22 cellular contexts compared by ENCODE assay signal in genomic region chr3:85054579-85054978, GRCh38.
A peak's percentile ranks its signal among the peaks of the same experiment; 100 is the strongest.
DNase-seq lines count a peak whose midpoint lies in the region; ATAC-seq and TF ChIP-seq lines count a peak whose summit lies in the region.
"Had no signal": no experiment of that assay in that cellular context is flagged by ENCODE, and none has a peak within 500 bp of the region (broad histone marks: within the 10 kb centered on the region; RNA-seq: fewer than 3 reads in every experiment).

No MANE protein-coding gene starts in this region.

- H3K27ac ChIP-seq in left lung = no peak overlapping the region
- no peak overlapping the region for H3K27ac ChIP-seq in upper lobe of right lung
- no peak overlapping the region for H3K27ac ChIP-seq in sigmoid colon
- H3K27ac ChIP-seq: 22Rv1; A549; BLaER1 treated with 17β-estradiol and CSF1 and Interleukin-3, amounts not matched to agents 10 nM and 100 nM had no signal

- WGBS in sigmoid colon, 2 donors = 77 to 78% methylated on average over 3 of the region's 3 CpGs

- H3K27me3 ChIP-seq in left lung (no peaks in the 10 kb centered on the region), upper lobe of right lung (no peaks in the 10 kb centered on the region), sigmoid colon (no peaks in the 10 kb centered on the region)
- H3K27me3 ChIP-seq: BLaER1 treated with 17β-estradiol and CSF1 and Interleukin-3, amounts not matched to agents 10 nM and 100 nM had no signal

- intact Hi-C loops in left lung (cut with DNase I) = no loop called here
- intact Hi-C loops in upper lobe of right lung (cut with DNase I) = no loop called here
- intact Hi-C loops in sigmoid colon (cut with DNase I) = no loop called here

- TF ChIP-seq CTCF in left lung (IDR thresholded peaks at IDR 0.05) (no peak), upper lobe of right lung (IDR thresholded peaks at IDR 0.05) (no peak), sigmoid colon (IDR thresholded peaks at IDR 0.05) (no peak)

- H3K4me1 ChIP-seq in left lung (no peaks in the 10 kb centered on the region), upper lobe of right lung (no peaks in the 10 kb centered on the region), sigmoid colon (peaks cover 0 to 6% (median 0%) of the 10 kb centered on the region in 4 donors)
- H3K4me1 ChIP-seq: A549; BLaER1 treated with 17β-estradiol and CSF1 and Interleukin-3, amounts not matched to agents 10 nM and 100 nM had no signal

- H3K4me3 ChIP-seq in left lung (no peak overlapping the region), upper lobe of right lung (no peak overlapping the region), sigmoid colon (no peak overlapping the region)
- H3K4me3 ChIP-seq: A549; BLaER1 treated with 17β-estradiol and CSF1 and Interleukin-3, amounts not matched to agents 10 nM and 100 nM; GM12878 had no signal

- TF ChIP-seq EP300 in sigmoid colon (IDR thresholded peaks at IDR 0.05) = no peak

- peak; percentile 88 for ATAC-seq in left lung
- ATAC-seq in upper lobe of right lung = peak; percentile 39
- ATAC-seq: A549, GM12878 had no signal

- peak; percentile 6 for DNase-seq in NCI-H1105 treated with DMSO at 0.1 percent for 48 hours (lab: John Stamatoyannopoulos, UW)
- DNase-seq in NCI-H1105 (lab: John Stamatoyannopoulos, UW) = no peak
- DNase-seq in left lung = no peak
- DNase-seq in upper lobe of right lung = no peak
- DNase-seq in SW480 (ENCODE audit: low spot score) = no peak
- no peak for DNase-seq in sigmoid colon
- DNase-seq: AML-193; CD4-positive, alpha-beta memory T cell; CD4-positive, CD25-positive, alpha-beta regulatory T cell; CD8-positive, alpha-beta memory T cell; COR-L47; DMS 273 treated with DMSO at 0.1 percent for 48 hours; DMS153; DMS53; DMS79; DND-41; EL; GDM1 had no signal

- H3K36me3 ChIP-seq in left lung (no peaks in the 10 kb centered on the region), upper lobe of right lung (no peaks in the 10 kb centered on the region), sigmoid colon (no peaks in the 10 kb centered on the region)
- H3K36me3 ChIP-seq: BLaER1 treated with 17β-estradiol and CSF1 and Interleukin-3, amounts not matched to agents 10 nM and 100 nM had no signal

- H3K9me3 ChIP-seq in left lung = no peaks in the 10 kb centered on the region
- H3K9me3 ChIP-seq in upper lobe of right lung = no peaks in the 10 kb centered on the region
- no peaks in the 10 kb centered on the region for H3K9me3 ChIP-seq in sigmoid colon
- H3K9me3 ChIP-seq: A549; BLaER1 treated with 17β-estradiol and CSF1 and Interleukin-3, amounts not matched to agents 10 nM and 100 nM had no signal

- TF ChIP-seq POLR2A in sigmoid colon (IDR thresholded peaks at IDR 0.05) = no peak
